In genomic region chr4:140151700-140152014, GRCh38 we compare ENCODE assay signal across 8 cellular contexts. TPM values are rescaled to one million over a fixed set of nuclear protein-coding genes. Genes with fewer than 3 reads are reported as not detected.
A peak's percentile ranks its signal among the peaks of the same experiment; 100 is the strongest.
DNase-seq lines count a peak whose midpoint lies in the region; ATAC-seq, FAIRE-seq and TF ChIP-seq lines count a peak whose summit lies in the region.

No MANE protein-coding gene starts in this region.

- DNase-seq in NCI-H2029 (lab: John Stamatoyannopoulos, UW) (peak; percentile 93), bronchial epithelial cell (ENCODE audit: low read depth) (peak; percentile 77), iPS-NIHi11 (ENCODE audit: low spot score) (peak; percentile 80), skeletal muscle cell (ENCODE audit: low read depth) (no peak), middle frontal gyrus (ENCODE audit: extremely low spot score, low spot score) (no peak)

- peak overlapping the region; percentile 67 for H3K27ac Mint-ChIP-seq in T-helper 1 cell treated with Interleukin-12 subunit alpha and Interleukin-12 subunit beta and Interleukin-4 antibody, amounts not matched to agents 30 μg/mL and 1 μg/mL, for 36 hours

- peaks cover 72% of the 10 kb centered on the region for H3K27me3 Mint-ChIP-seq in T-helper 1 cell treated with Interleukin-12 subunit alpha and Interleukin-12 subunit beta and Interleukin-4 antibody, amounts not matched to agents 30 μg/mL and 1 μg/mL, for 36 hours (ENCODE audit: low read depth)

- H3K36me3 ChIP-seq in bronchial epithelial cell (ENCODE audit: control insufficient read depth, insufficient read depth, low read length): no peaks in the 10 kb centered on the region

- H3K4me3 ChIP-seq in GM12875 (ENCODE audit: low read depth, low read length) (peak overlapping the region; percentile 45), bronchial epithelial cell (ENCODE audit: low read depth, low read length) (peak overlapping the region; percentile 75), skeletal muscle cell (ENCODE audit: low read depth, low read length) (peak overlapping the region; percentile 81)

- H3K9me3 Mint-ChIP-seq in T-helper 1 cell treated with Interleukin-12 subunit alpha and Interleukin-12 subunit beta and Interleukin-4 antibody, amounts not matched to agents 30 μg/mL and 1 μg/mL, for 36 hours: no peaks in the 10 kb centered on the region

- H3K36me3 Mint-ChIP-seq in T-helper 1 cell treated with Interleukin-12 subunit alpha and Interleukin-12 subunit beta and Interleukin-4 antibody, amounts not matched to agents 30 μg/mL and 1 μg/mL, for 36 hours (ENCODE audit: low read depth): no peaks in the 10 kb centered on the region

- ATAC-seq in GM21515 (IDR thresholded peaks at IDR 0.05; ENCODE audit: unreplicated experiment): no peak

- H3K4me3 Mint-ChIP-seq in T-helper 1 cell treated with Interleukin-12 subunit alpha and Interleukin-12 subunit beta and Interleukin-4 antibody, amounts not matched to agents 30 μg/mL and 1 μg/mL, for 36 hours: peak overlapping the region; percentile 87

- no peaks in the 10 kb centered on the region for H3K27me3 ChIP-seq in bronchial epithelial cell (ENCODE audit: control insufficient read depth, insufficient read depth, low read length)

- TF ChIP-seq CTCF in GM12875 (IDR thresholded peaks at IDR 0.05; ENCODE audit: borderline replicate concordance, insufficient read depth, low read depth, low read length) (no peak), bronchial epithelial cell (IDR thresholded peaks at IDR 0.05; ENCODE audit: insufficient read depth, low read length, severe bottlenecking) (no peak)

- H3K4me1 Mint-ChIP-seq in T-helper 1 cell treated with Interleukin-12 subunit alpha and Interleukin-12 subunit beta and Interleukin-4 antibody, amounts not matched to agents 30 μg/mL and 1 μg/mL, for 36 hours (ENCODE audit: low read depth): peaks cover 29% of the 10 kb centered on the region

- FAIRE-seq in bronchial epithelial cell (lab: Jason Lieb, UNC): no peak

RNA-seq across cellular contexts. Expression of gene MAML3, which starts 2.3 kb away (rescaled TPM):
- 0.79 and 3.3 TPM in 2 replicates for total RNA-seq in bronchial epithelial cell

Comparison
In these comparisons a context has a peak if more than half of its experiments do, and no peak if none do; other contexts are left out.
1. DNase-seq: peak in NCI-H2029 (single experiment), bronchial epithelial cell (single experiment) and iPS-NIHi11 (single experiment); none in skeletal muscle cell (single experiment) and middle frontal gyrus (single experiment).
2. Peak in every context shown above with its lines, with median percentiles within 50 percentile points of each other: H3K4me3 ChIP-seq.